ENCODE assay signal across 8 cellular contexts in the genomic region with DNA sequence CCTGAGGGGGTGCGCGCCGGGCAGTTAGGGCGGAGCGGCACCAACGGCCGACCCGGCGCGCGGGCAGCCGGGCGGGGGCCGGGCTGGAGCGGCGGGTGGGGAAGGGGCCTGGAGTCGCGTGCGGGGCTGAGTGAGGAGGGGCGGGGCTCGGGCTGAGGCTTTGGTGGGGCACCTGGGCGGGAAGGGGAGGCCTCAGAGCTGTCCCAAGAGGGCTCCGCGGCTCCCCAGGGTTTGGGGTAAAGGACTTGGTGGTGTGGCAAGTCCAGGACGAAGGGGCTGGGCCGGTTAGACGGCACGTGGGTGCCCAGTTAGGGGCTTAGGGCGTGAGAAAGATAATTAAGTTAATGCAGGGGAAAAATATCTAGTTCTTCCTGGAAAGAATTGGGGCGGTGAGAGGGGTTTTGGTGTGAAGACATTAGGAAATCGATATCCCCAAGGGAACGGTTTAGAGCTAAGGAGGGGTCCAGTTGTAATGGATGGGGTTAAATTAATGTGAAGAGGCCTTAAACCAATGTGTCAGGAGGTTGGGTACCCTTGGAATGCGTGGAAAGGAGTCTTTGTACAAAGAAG. TPM values are rescaled to one million over a fixed set of nuclear protein-coding genes. Genes with fewer than 3 reads are reported as not detected.
DNase-seq lines count a peak whose midpoint lies in the region; ATAC-seq and TF ChIP-seq lines count a peak whose summit lies in the region.

No MANE protein-coding gene starts in this region.

- ATAC-seq in SK-N-SH treated with all-trans-retinoic acid at 6 μM for 48 hours (no peak), GM18511 (IDR thresholded peaks at IDR 0.05; ENCODE audit: unreplicated experiment) (no peak)

- no peaks in the 10 kb centered on the region for H3K27me3 ChIP-seq in SK-N-SH (ENCODE audit: insufficient read depth)
- H3K27me3 ChIP-seq in iPS-15b (ENCODE audit: control insufficient read depth, insufficient read depth, low read length): no peaks in the 10 kb centered on the region

- no peak for TF ChIP-seq EP300 in SK-N-SH (IDR thresholded peaks at IDR 0.05; ENCODE audit: borderline replicate concordance in 1 of 2, low read depth in 1 of 2, low read length in 1 of 2)

- POLR2A ChIA-PET in SK-N-SH (lab: Yijun Ruan, JAX): interaction anchor here (1.0 to 1.3 kb wide), 2 partner anchors 24 to 166 kb away, joined by 4 read pairs; a partner anchor contains a TSS

- H3K79me2 ChIP-seq in SK-N-SH (ENCODE audit: insufficient read depth): peaks cover 49% of the 10 kb centered on the region

- H3K9me3 Mint-ChIP-seq in activated naive CD4-positive, alpha-beta T cell treated with anti-CD3 and anti-CD28 coated beads, Interleukin-2, amount 10 ng/mL, durations not matched to agents 7 days and 5 days: no peaks in the 10 kb centered on the region

- H3K4me3 ChIP-seq in SK-N-SH (ENCODE audit: low read depth in 2 of 2, low read length in 1 of 2) (peak overlapping the region; percentile 72 to 98), iPS-15b (ENCODE audit: low read depth, low read length) (peak overlapping the region; percentile 92)

- H3K27ac ChIP-seq in SK-N-SH (ENCODE audit: low read depth in 2 of 2, low read length in 1 of 2): peak overlapping the region; percentile 53 to 81; a peak in 3 of 4 replicates

- peaks cover 6% of the 10 kb centered on the region for H3F3A ChIP-seq in SK-N-SH (replicated peaks; ENCODE audit: insufficient read depth)

- H3K9ac ChIP-seq in SK-N-SH (peak overlapping the region; percentile 82), iPS-15b (ENCODE audit: low read depth, low read length) (peak overlapping the region; percentile 79)

- peak overlapping the region; percentile 83 for H3K27ac Mint-ChIP-seq in activated naive CD4-positive, alpha-beta T cell treated with anti-CD3 and anti-CD28 coated beads, Interleukin-2, amount 10 ng/mL, durations not matched to agents 7 days and 5 days

- H3K36me3 Mint-ChIP-seq in activated naive CD4-positive, alpha-beta T cell treated with anti-CD3 and anti-CD28 coated beads, Interleukin-2, amount 10 ng/mL, durations not matched to agents 7 days and 5 days: peaks cover 31% of the 10 kb centered on the region

- H3K4me2 ChIP-seq in SK-N-SH: peak overlapping the region; percentile 99

- WGBS in SK-N-SH (ENCODE audit: low lambda C conversion rate): under 1% methylated on average over 19 of the region's 33 CpGs

- H3K4me3 Mint-ChIP-seq in activated naive CD4-positive, alpha-beta T cell treated with anti-CD3 and anti-CD28 coated beads, Interleukin-2, amount 10 ng/mL, durations not matched to agents 7 days and 5 days: peak overlapping the region; percentile 82

- peaks cover 43% of the 10 kb centered on the region for H4K20me1 ChIP-seq in SK-N-SH (ENCODE audit: insufficient read depth)

- no peaks in the 10 kb centered on the region for H3K9me2 ChIP-seq in SK-N-SH

- peaks cover 5% of the 10 kb centered on the region for H3K27me3 Mint-ChIP-seq in activated naive CD4-positive, alpha-beta T cell treated with anti-CD3 and anti-CD28 coated beads, Interleukin-2, amount 10 ng/mL, durations not matched to agents 7 days and 5 days

- TF ChIP-seq CTCF in SK-N-SH (IDR thresholded peaks at IDR 0.05): no peak

- H3K4me1 ChIP-seq in SK-N-SH (ENCODE audit: control insufficient read depth in 1 of 2, insufficient read depth in 2 of 2, low read depth in 1 of 2, low read length in 1 of 2) (peaks cover 7 to 11% of the 10 kb centered on the region in 2 experiments; a peak in 2 of 4 replicates), iPS-15b (ENCODE audit: control insufficient read depth, insufficient read depth, low read length) (peaks cover 2% of the 10 kb centered on the region)

- CTCF ChIA-PET in SK-N-SH (lab: Yijun Ruan, JAX): interaction anchor here (1.0 to 1.4 kb wide), 2 partner anchors 32 to 108 kb away, joined by 4 to 6 read pairs; no protein-coding TSS in a partner anchor
- CTCF ChIA-PET in activated naive CD4-positive, alpha-beta T cell treated with anti-CD3 and anti-CD28 coated beads, Interleukin-2, amount 10 ng/mL, durations not matched to agents 7 days and 5 days (lab: Charles Lee): interaction anchor here (1.5 kb wide), 1 partner anchor 42 kb away, joined by 5 read pairs; no protein-coding TSS in a partner anchor

- peaks cover 36% of the 10 kb centered on the region for H3K4me1 Mint-ChIP-seq in activated naive CD4-positive, alpha-beta T cell treated with anti-CD3 and anti-CD28 coated beads, Interleukin-2, amount 10 ng/mL, durations not matched to agents 7 days and 5 days

- DNase-seq in SK-N-SH (no peak), DMS153 (lab: John Stamatoyannopoulos, UW) (no peak), NCI-H345 (lab: John Stamatoyannopoulos, UW) (no peak)
- DNase-seq in activated naive CD4-positive, alpha-beta T cell treated with anti-CD3 and anti-CD28 coated beads, Interleukin-2, amount 10 ng/mL, durations not matched to agents 7 days and 5 days: peak; percentile 68
- DNase-seq in stimulated activated CD4-positive, alpha-beta T cell treated with anti-CD3 and anti-CD28 coated beads, Interleukin-1b, Interleukin-23, amount 100 ng/mL, for 48 hours: peak; percentile 38

- no peaks in the 10 kb centered on the region for H3K9me3 ChIP-seq in SK-N-SH
- H3K9me3 ChIP-seq in iPS-15b (ENCODE audit: control insufficient read depth, insufficient read depth, low read length): no peaks in the 10 kb centered on the region

- H2AFZ ChIP-seq in SK-N-SH (ENCODE audit: low read depth): no peak overlapping the region

- peaks cover 17 to 30% of the 10 kb centered on the region in 2 experiments for H3K36me3 ChIP-seq in SK-N-SH (replicated peaks in 1 of 2; ENCODE audit: control insufficient read depth in 1 of 2, insufficient read depth in 2 of 2, low read length in 1 of 2)
- H3K36me3 ChIP-seq in iPS-15b (ENCODE audit: control insufficient read depth, insufficient read depth, low read length): peaks cover 33% of the 10 kb centered on the region

- no peak for TF ChIP-seq RAD21 in SK-N-SH (IDR thresholded peaks at IDR 0.05; ENCODE audit: low read length)

TF ChIP-seq in SK-N-SH, 30 proteins besides CTCF, POLR2A, EP300 and RAD21:
- TF ChIP-seq MXI1 (IDR thresholded peaks at IDR 0.05; ENCODE audit: low read depth, low read length): peak; percentile 56
- TF ChIP-seq, protein P1, sequence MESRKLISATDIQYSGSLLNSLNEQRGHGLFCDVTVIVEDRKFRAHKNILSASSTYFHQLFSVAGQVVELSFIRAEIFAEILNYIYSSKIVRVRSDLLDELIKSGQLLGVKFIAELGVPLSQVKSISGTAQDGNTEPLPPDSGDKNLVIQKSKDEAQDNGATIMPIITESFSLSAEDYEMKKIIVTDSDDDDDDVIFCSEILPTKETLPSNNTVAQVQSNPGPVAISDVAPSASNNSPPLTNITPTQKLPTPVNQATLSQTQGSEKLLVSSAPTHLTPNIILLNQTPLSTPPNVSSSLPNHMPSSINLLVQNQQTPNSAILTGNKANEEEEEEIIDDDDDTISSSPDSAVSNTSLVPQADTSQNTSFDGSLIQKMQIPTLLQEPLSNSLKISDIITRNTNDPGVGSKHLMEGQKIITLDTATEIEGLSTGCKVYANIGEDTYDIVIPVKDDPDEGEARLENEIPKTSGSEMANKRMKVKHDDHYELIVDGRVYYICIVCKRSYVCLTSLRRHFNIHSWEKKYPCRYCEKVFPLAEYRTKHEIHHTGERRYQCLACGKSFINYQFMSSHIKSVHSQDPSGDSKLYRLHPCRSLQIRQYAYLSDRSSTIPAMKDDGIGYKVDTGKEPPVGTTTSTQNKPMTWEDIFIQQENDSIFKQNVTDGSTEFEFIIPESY (IDR thresholded peaks at IDR 0.05; ENCODE audit: borderline replicate concordance, low read depth): no peak

TF ChIP-seq in SK-N-SH treated with all-trans-retinoic acid at 6 μM for 48 hours, 23 proteins besides CTCF, POLR2A, EP300 and RAD21:
- TF ChIP-seq BACH2 (CRISPR knock-in tag; IDR thresholded peaks at IDR 0.05; ENCODE audit: borderline replicate concordance): no peak
- no peak for TF ChIP-seq ZFP3 (CRISPR knock-in tag; IDR thresholded peaks at IDR 0.05)
- no peak for TF ChIP-seq PPARA (CRISPR knock-in tag; IDR thresholded peaks at IDR 0.05; ENCODE audit: borderline replicate concordance)

RNA-seq across cellular contexts. Expression of a gene that starts 0.5 kb away (rescaled TPM):
- 6.9 and 8.5 TPM in 2 replicates for polyA plus RNA-seq in SK-N-SH (2012; rRNA removed)
- polyA plus RNA-seq in SK-N-SH (2012; cell fraction: cytosol; rRNA removed): 2.4 and 4.9 TPM in 2 replicates
- 6.9 and 7.4 TPM in 2 replicates for polyA plus RNA-seq in SK-N-SH (2012; cell fraction: nucleus; rRNA removed)

RNA-seq across cellular contexts. Expression of a gene that starts 6.5 kb away (rescaled TPM):
- 0.71 and 2.4 TPM in 2 replicates for polyA plus RNA-seq in SK-N-SH (2012; rRNA removed)
- 0.85 and 1.7 TPM in 2 replicates for polyA plus RNA-seq in SK-N-SH (2012; cell fraction: cytosol; rRNA removed)
- 3.7 and 4.4 TPM in 2 replicates for polyA plus RNA-seq in SK-N-SH (2012; cell fraction: nucleus; rRNA removed)

RNA-seq across cellular contexts. Expression of a gene that starts 55.8 kb away (rescaled TPM):
- polyA plus RNA-seq in SK-N-SH (2012; rRNA removed): 0.15 and 0.49 TPM in 2 replicates
- polyA plus RNA-seq in SK-N-SH (2012; cell fraction: cytosol; rRNA removed): 0.18 and 0.29 TPM in 2 replicates
- 0.89 and 0.94 TPM in 2 replicates for polyA plus RNA-seq in SK-N-SH (2012; cell fraction: nucleus; rRNA removed)

Comparison
In these comparisons a context has a peak if more than half of its experiments do, and no peak if none do; other contexts are left out.
1. DNase-seq: peak in activated naive CD4-positive, alpha-beta T cell treated with anti-CD3 and anti-CD28 coated beads, Interleukin-2, amount 10 ng/mL, durations not matched to agents 7 days and 5 days (single experiment) and stimulated activated CD4-positive, alpha-beta T cell treated with anti-CD3 and anti-CD28 coated beads, Interleukin-1b, Interleukin-23, amount 100 ng/mL, for 48 hours (single experiment); none in SK-N-SH (single experiment), DMS153 (single experiment) and NCI-H345 (single experiment).